8 cellular contexts compared by ENCODE assay signal in genomic region chr19:5622465-5623396, GRCh38. TPM values are rescaled to one million over a fixed set of nuclear protein-coding genes. Genes with fewer than 3 reads are reported as not detected.
A peak's percentile ranks its signal among the peaks of the same experiment; 100 is the strongest.
DNase-seq lines count a peak whose midpoint lies in the region; ATAC-seq and TF ChIP-seq lines count a peak whose summit lies in the region.

TSS of gene SAFB (plus strand) at chr19:5623083. CDS start at chr19:5623206, 123 bp downstream.
TSS of gene SAFB2 (minus strand) at chr19:5622776. CDS start at chr19:5622715, 61 bp downstream.

- peaks cover 8% of the 10 kb centered on the region for H3K4me1 ChIP-seq in prostate gland (replicated peaks)
- H3K4me1 ChIP-seq in urinary bladder (ENCODE audit: insufficient read depth), result no peaks in the 10 kb centered on the region

- TF ChIP-seq POLR2A in prostate gland (IDR thresholded peaks at IDR 0.05), result peak; percentile 95

- TF ChIP-seq CTCF in prostate gland (IDR thresholded peaks at IDR 0.05), result peak in 2 of 4 experiments; percentile 8 to 26

- WGBS in prostate gland, result under 1% methylated on average over 90 of the region's 116 CpGs
- under 1% methylated on average over 116 of the region's 116 CpGs for WGBS in urinary bladder

- DNase-seq in NCI-H187 treated with DMSO at 0.1 percent for 48 hours (lab: John Stamatoyannopoulos, UW), result peak; percentile 62
- peak; percentile 80 to 100 (median 98) for DNase-seq in anterior cingulate cortex (lab: John Stamatoyannopoulos, UW)
- DNase-seq in left ventricle myocardium superior, result peak; percentile 100
- peak; percentile 98 for DNase-seq in prostate gland (ENCODE audit: low spot score)

- peak; percentile 56 for ATAC-seq in GM18499 (IDR thresholded peaks at IDR 0.05; ENCODE audit: insufficient read depth, unreplicated experiment)
- ATAC-seq in HG02943 (IDR thresholded peaks at IDR 0.05; ENCODE audit: low read depth, unreplicated experiment), result peak; percentile 83
- ATAC-seq in left ventricle myocardium superior, result peak; percentile 94

- intact Hi-C loops in T-helper 2 cell treated with Interferon-gamma antibody and Interleukin-4, amounts not matched to agents 100 ng/mL and 5 ng/mL, for 36 hours (cut with micrococcal nuclease), result loop anchor here (1.0 to 10.0 kb wide), 5 partner anchors 58 to 832 kb away; partner anchors contain the start of genes CATSPERD, DUS3L, FEM1A and LONP1
- intact Hi-C loops in left ventricle myocardium superior (cut with micrococcal nuclease) (no loop called here), prostate gland (cut with DNase I) (loop anchor here (2.0 kb wide), 1 partner anchor 68 kb away; the partner anchor contains the start of gene RPL36)

- peak within 1 kb of the TSS; percentile 89 to 99 for H3K4me3 ChIP-seq in prostate gland
- H3K4me3 ChIP-seq in urinary bladder (ENCODE audit: low read depth, low read length), result peak within 1 kb of the TSS; percentile 98

- H3K9me3 ChIP-seq in prostate gland, result no peaks in the 10 kb centered on the region

- no peaks in the 10 kb centered on the region for H3K27me3 ChIP-seq in prostate gland (replicated peaks; ENCODE audit: insufficient read depth)

- peaks cover 0 to 5% of the 10 kb centered on the region in 2 donors for H3K36me3 ChIP-seq in prostate gland
- H3K36me3 ChIP-seq in urinary bladder (ENCODE audit: insufficient read depth), result no peaks in the 10 kb centered on the region

- H3K27ac ChIP-seq in prostate gland, result peak within 1 kb of the TSS; percentile 96 to 98
- H3K27ac ChIP-seq in urinary bladder (ENCODE audit: low read depth), result peak within 1 kb of the TSS; percentile 94

RNA-seq across cellular contexts. Expression of gene SAFB, which starts in this region (rescaled TPM):
- 128 TPM in 2 replicates for total RNA-seq in T-helper 2 cell treated with Interferon-gamma antibody and Interleukin-4, amounts not matched to agents 100 ng/mL and 5 ng/mL, for 36 hours
- total RNA-seq in left ventricle myocardium superior (66.6 TPM), prostate gland (100 to 1,000 TPM in 1 of 2 donors, 10 to 100 TPM in 1; 63.6 to 182 TPM), urinary bladder (63.3 TPM)
- 69.3 TPM for polyA plus RNA-seq in urinary bladder

RNA-seq across cellular contexts. Expression of gene SAFB2, which starts in this region (rescaled TPM):
- total RNA-seq in T-helper 2 cell treated with Interferon-gamma antibody and Interleukin-4, amounts not matched to agents 100 ng/mL and 5 ng/mL, for 36 hours, result 105 and 108 TPM in 2 replicates
- total RNA-seq in left ventricle myocardium superior (45.9 TPM), prostate gland (100 to 1,000 TPM in 1 of 2 donors, 10 to 100 TPM in 1; 37.8 to 118 TPM), urinary bladder (47.9 TPM)
- 53.5 TPM for polyA plus RNA-seq in urinary bladder

Comparison
In these comparisons a context has a peak if more than half of its experiments do, and no peak if none do; other contexts are left out.
1. Peak in every context shown above with its lines: DNase-seq, ATAC-seq, H3K4me3 ChIP-seq and H3K27ac ChIP-seq.